ENCODE assay signal across 21 cellular contexts in the genomic region with DNA sequence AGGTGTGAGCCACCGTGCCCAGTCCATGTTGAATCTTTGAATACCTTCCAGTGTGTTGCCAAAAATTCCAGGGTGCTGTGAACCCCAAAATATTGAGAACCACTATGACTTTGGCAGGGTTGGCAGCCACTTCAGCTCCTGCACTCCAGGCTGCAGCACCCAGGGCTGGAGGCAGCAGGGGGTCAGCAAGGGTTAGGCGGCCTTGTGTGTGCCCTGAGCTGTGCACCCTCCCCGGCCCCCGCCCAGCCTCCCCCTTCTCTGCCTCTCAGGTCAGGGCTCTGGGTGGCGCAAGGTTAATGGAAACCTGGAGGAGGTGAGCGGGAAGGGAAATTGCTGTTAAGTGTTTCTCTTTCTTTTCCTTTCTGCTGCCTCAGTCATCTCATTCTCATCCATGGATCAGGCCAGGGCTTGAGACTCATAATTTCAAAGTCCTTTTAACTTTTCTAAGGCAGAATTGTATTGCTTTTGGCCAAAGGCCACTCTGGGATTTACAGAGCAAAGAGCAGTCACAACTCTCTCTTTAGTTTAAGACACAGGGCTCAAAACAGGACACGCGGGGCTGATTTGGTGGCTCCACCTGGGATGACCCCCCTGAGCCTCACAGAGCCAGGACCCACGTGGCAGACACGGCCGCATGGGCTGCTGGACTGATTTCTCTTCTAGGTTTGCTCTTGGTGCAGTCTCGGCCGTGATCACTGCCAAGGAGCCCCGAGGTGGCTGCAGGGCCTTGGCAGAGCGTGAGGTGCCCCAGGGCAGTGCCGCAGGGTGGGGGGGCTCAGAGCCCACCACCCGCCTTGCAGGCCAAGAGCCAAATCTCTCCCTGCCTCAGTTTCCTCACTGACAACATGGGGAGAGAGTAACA.
DNase-seq lines count a peak whose midpoint lies in the region; ATAC-seq, FAIRE-seq and TF ChIP-seq lines count a peak whose summit lies in the region.
"Had no signal": no experiment of that assay in that cellular context is flagged by ENCODE, and none has a peak within 500 bp of the region (broad histone marks: within the 10 kb centered on the region; RNA-seq: fewer than 3 reads in every experiment).

No MANE protein-coding gene starts in this region.

- H3K4me3 ChIP-seq in HepG2 (replicated peaks in 1 of 3; ENCODE audit: insufficient read depth in 1 of 3, low read depth in 2 of 3, low read length in 3 of 3) = no peak overlapping the region
- H3K4me3 ChIP-seq in ascending aorta = no peak overlapping the region
- H3K4me3 ChIP-seq: BLaER1, GM12878 had no signal

- 0 out of 4 replicates have a peak, but pooled peaks of 1 of the 2 experiments have one; percentile 7 for TF ChIP-seq EP300 in HepG2 (IDR thresholded peaks at IDR 0.05; ENCODE audit: low read depth in 2 of 2, low read length in 2 of 2)
- TF ChIP-seq EP300 in HepG2 (CRISPR knock-in tag; IDR thresholded peaks at IDR 0.05; ENCODE audit: borderline replicate concordance) = no peak

- intact Hi-C loops in HepG2 (cut with micrococcal nuclease; ENCODE audit: unreplicated experiment) (no loop called here), sciatic nerve (cut with DNase I) (no loop called here), ascending aorta (cut with DNase I) (no loop called here)

- peak; percentile 60 for ATAC-seq in HepG2
- ATAC-seq in sciatic nerve = no peak
- ATAC-seq in GM18873 (IDR thresholded peaks at IDR 0.05; ENCODE audit: low FRiP score, unreplicated experiment) = no peak
- no peak for ATAC-seq in HG03432 (IDR thresholded peaks at IDR 0.05; ENCODE audit: unreplicated experiment)
- ATAC-seq: CD8-positive, alpha-beta T cell; GM12878; HCT116 had no signal

- CTCF ChIA-PET in HepG2 (lab: Yijun Ruan, JAX; ENCODE audit: low intra/inter-chr PET ratio, low total read pairs) = no interaction called here

- BruUV-seq in HepG2 (replicated peaks; lab: Mats Ljungman, UMichigan) = no TSS peak

- peak overlapping the region; percentile 29 for H3K4me2 ChIP-seq in HepG2 (ENCODE audit: low read depth, low read length)
- H3K4me2 ChIP-seq: BLaER1 had no signal

- no peaks in the 10 kb centered on the region for H3K9me3 ChIP-seq in HepG2 (ENCODE audit: low read length)
- H3K9me3 ChIP-seq in ascending aorta = no peaks in the 10 kb centered on the region
- H3K9me3 ChIP-seq: BLaER1, Caco-2 had no signal

- POLR2A ChIA-PET in HepG2 (lab: Yijun Ruan, JAX) = no interaction called here

- no peak for TF ChIP-seq RAD21 in HepG2 (CRISPR knock-in tag; IDR thresholded peaks at IDR 0.05)

- H2AFZ ChIP-seq in HepG2 (ENCODE audit: low read length) = no peak overlapping the region

- DNase-seq in activated effector memory CD4-positive, alpha-beta T cell treated with anti-CD3 and anti-CD28 coated beads, Interleukin-2, amount 50 U/mL, for 16 hours = peak; percentile 27
- no peak for DNase-seq in activated effector memory CD4-positive, alpha-beta T cell treated with Interleukin-2 at 50 U/mL for 16 hours
- no peak for DNase-seq in HepG2 (ENCODE audit: low spot score)
- peak; percentile 19 for DNase-seq in sciatic nerve (ENCODE audit: low spot score)
- no peak for DNase-seq in ascending aorta (ENCODE audit: low spot score in 2 of 2)
- DNase-seq: Caco-2; CD4-positive, CD25-positive, alpha-beta regulatory T cell; CD8-positive, alpha-beta T cell; DMS79; EL; GDM1; H9 had no signal

- in situ Hi-C loops in HepG2 (cut with HindIII; ENCODE audit: extremely low pct_ligation_motif_present, low pct_unique_long_range_greater_than_20kb) = no loop called here

- WGBS in HepG2 (ENCODE audit: low lambda C conversion rate) = 21% methylated on average over 9 of the region's 17 CpGs

- H3K4me1 ChIP-seq in HepG2 (ENCODE audit: insufficient read depth, low read length) (peaks cover 41% of the 10 kb centered on the region), ascending aorta (no peaks in the 10 kb centered on the region)
- H3K4me1 ChIP-seq: Caco-2 had no signal

- peak; percentile 34 for FAIRE-seq in HepG2 (lab: Jason Lieb, UNC)
- FAIRE-seq: A204.1, GM12878, H1 had no signal

- H3K27ac ChIP-seq in HepG2 (ENCODE audit: extremely low read length, insufficient read depth, low read length) (peak overlapping the region; percentile 49), ascending aorta (no peak overlapping the region)
- H3K27ac ChIP-seq: 22Rv1, BLaER1, C4-2B had no signal

- TF ChIP-seq POLR2A in HepG2 (IDR thresholded peaks at IDR 0.05; ENCODE audit: insufficient read depth in 1 of 2, low read depth in 2 of 2, low read length in 2 of 2) = no peak

- peaks cover 0 to 4% of the 10 kb centered on the region in 2 experiments; a peak in 1 of 5 replicates for H3K27me3 ChIP-seq in HepG2 (ENCODE audit: control insufficient read depth in 1 of 2, insufficient read depth in 2 of 2, low read length in 2 of 2)
- H3K27me3 ChIP-seq in ascending aorta = no peaks in the 10 kb centered on the region
- H3K27me3 ChIP-seq: BLaER1 had no signal

- H3K36me3 ChIP-seq in HepG2 (replicated peaks in 1 of 2; ENCODE audit: control insufficient read depth in 1 of 2, insufficient read depth in 2 of 2, low read length in 2 of 2) (no peaks in the 10 kb centered on the region), ascending aorta (no peaks in the 10 kb centered on the region)
- H3K36me3 ChIP-seq: BLaER1 had no signal

- H4K20me1 ChIP-seq in HepG2 (ENCODE audit: insufficient read depth, low read length) = no peaks in the 10 kb centered on the region
- H4K20me1 ChIP-seq: BLaER1 had no signal

- TF ChIP-seq CTCF in HepG2 (CRISPR knock-in tag; IDR thresholded peaks at IDR 0.05) (peak; percentile 23), ascending aorta (IDR thresholded peaks at IDR 0.05) (no peak)

- no peaks in the 10 kb centered on the region for H3K79me2 ChIP-seq in HepG2 (ENCODE audit: insufficient read depth, low read length)

- no peak overlapping the region for H3K9ac ChIP-seq in HepG2 (ENCODE audit: insufficient read depth, low read depth, low read length)
- H3K9ac ChIP-seq: BLaER1 had no signal

TF ChIP-seq in HepG2, 621 proteins besides CTCF, POLR2A, EP300 and RAD21 (continues in another document):
- TF ChIP-seq ZNF772 (CRISPR knock-in tag; IDR thresholded peaks at IDR 0.05) (0 out of 2 replicates have a peak, but pooled peaks have one; percentile 37), IRF1 (CRISPR knock-in tag; IDR thresholded peaks at IDR 0.05; ENCODE audit: low read depth) (no peak), ZNF761 (CRISPR knock-in tag; conservative IDR thresholded peaks at IDR 0.05) (no peak), MYC (CRISPR knock-in tag; IDR thresholded peaks at IDR 0.05; ENCODE audit: borderline replicate concordance) (peak; percentile 64), ZNF543 (CRISPR knock-in tag; IDR thresholded peaks at IDR 0.05) (no peak), SALL1 (CRISPR knock-in tag; IDR thresholded peaks at IDR 0.05) (peak; percentile 46; the same call in 1 of the 2 replicates), MIER2 (CRISPR knock-in tag; IDR thresholded peaks at IDR 0.05) (no peak), DRAP1 (CRISPR knock-in tag; IDR thresholded peaks at IDR 0.05) (no peak), THRA (CRISPR knock-in tag; IDR thresholded peaks at IDR 0.05; ENCODE audit: borderline replicate concordance) (peak; percentile 31; the same call in 1 of the 2 replicates), ZNF143 (CRISPR knock-in tag; IDR thresholded peaks at IDR 0.05) (no peak)
- TF ChIP-seq, protein P1, sequence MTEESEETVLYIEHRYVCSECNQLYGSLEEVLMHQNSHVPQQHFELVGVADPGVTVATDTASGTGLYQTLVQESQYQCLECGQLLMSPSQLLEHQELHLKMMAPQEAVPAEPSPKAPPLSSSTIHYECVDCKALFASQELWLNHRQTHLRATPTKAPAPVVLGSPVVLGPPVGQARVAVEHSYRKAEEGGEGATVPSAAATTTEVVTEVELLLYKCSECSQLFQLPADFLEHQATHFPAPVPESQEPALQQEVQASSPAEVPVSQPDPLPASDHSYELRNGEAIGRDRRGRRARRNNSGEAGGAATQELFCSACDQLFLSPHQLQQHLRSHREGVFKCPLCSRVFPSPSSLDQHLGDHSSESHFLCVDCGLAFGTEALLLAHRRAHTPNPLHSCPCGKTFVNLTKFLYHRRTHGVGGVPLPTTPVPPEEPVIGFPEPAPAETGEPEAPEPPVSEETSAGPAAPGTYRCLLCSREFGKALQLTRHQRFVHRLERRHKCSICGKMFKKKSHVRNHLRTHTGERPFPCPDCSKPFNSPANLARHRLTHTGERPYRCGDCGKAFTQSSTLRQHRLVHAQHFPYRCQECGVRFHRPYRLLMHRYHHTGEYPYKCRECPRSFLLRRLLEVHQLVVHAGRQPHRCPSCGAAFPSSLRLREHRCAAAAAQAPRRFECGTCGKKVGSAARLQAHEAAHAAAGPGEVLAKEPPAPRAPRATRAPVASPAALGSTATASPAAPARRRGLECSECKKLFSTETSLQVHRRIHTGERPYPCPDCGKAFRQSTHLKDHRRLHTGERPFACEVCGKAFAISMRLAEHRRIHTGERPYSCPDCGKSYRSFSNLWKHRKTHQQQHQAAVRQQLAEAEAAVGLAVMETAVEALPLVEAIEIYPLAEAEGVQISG (CRISPR knock-in tag; IDR thresholded peaks at IDR 0.05) = no peak
- TF ChIP-seq, protein P2, sequence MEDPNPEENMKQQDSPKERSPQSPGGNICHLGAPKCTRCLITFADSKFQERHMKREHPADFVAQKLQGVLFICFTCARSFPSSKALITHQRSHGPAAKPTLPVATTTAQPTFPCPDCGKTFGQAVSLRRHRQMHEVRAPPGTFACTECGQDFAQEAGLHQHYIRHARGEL (CRISPR knock-in tag; IDR thresholded peaks at IDR 0.05) = no peak

Comparison
In these comparisons a context has a peak if more than half of its experiments do, and no peak if none do; other contexts are left out.
1. DNase-seq: peak in activated effector memory CD4-positive, alpha-beta T cell treated with anti-CD3 and anti-CD28 coated beads, Interleukin-2, amount 50 U/mL, for 16 hours (single experiment) and sciatic nerve (single experiment); none in activated effector memory CD4-positive, alpha-beta T cell treated with Interleukin-2 at 50 U/mL for 16 hours (single experiment), HepG2 (single experiment) and ascending aorta (0 of 2).